Comparison of ENCODE assay signal across 8 cellular contexts in genomic region chr14:89720741-89721315, GRCh38.
DNase-seq lines count a peak whose midpoint lies in the region; ATAC-seq and TF ChIP-seq lines count a peak whose summit lies in the region.

No MANE protein-coding gene starts in this region.

- no peaks in the 10 kb centered on the region for H3K27me3 ChIP-seq in lower lobe of right lung (ENCODE audit: low read depth)

- DNase-seq in RPMI8226: peak; percentile 60
- DNase-seq in activated gamma-delta T cell treated with anti-CD3 and anti-CD28 coated beads, Interleukin-2, amount 50 U/mL, for 16 hours (ENCODE audit: low read depth): peak; percentile 61
- DNase-seq in lower lobe of right lung: peak; percentile 65
- DNase-seq in substantia nigra (lab: John Stamatoyannopoulos, UW): peak in 24 of 49 donors; percentile 1 to 53 (median 14)
- no peak for DNase-seq in NCI-H1436 (lab: John Stamatoyannopoulos, UW)
- no peak for DNase-seq in RKO (ENCODE audit: low spot score)

- no peaks in the 10 kb centered on the region for H3K36me3 ChIP-seq in lower lobe of right lung

- H3K9me3 ChIP-seq in lower lobe of right lung: no peaks in the 10 kb centered on the region

- TF ChIP-seq CTCF in lower lobe of right lung (IDR thresholded peaks at IDR 0.05): no peak

- ATAC-seq in GM18498 (IDR thresholded peaks at IDR 0.05; ENCODE audit: unreplicated experiment) (peak; percentile 79), HG02852 (IDR thresholded peaks at IDR 0.05; ENCODE audit: unreplicated experiment) (peak; percentile 68), lower lobe of right lung (peak; percentile 90 to 92)

- H3K4me1 ChIP-seq in lower lobe of right lung: peaks cover 33% of the 10 kb centered on the region

- no peak overlapping the region for H3K4me3 ChIP-seq in lower lobe of right lung

- intact Hi-C loops in lower lobe of right lung (cut with DNase I): no loop called here

- H3K27ac ChIP-seq in lower lobe of right lung: peak overlapping the region; percentile 47
- peak overlapping the region; percentile 28 for H3K27ac ChIP-seq in substantia nigra (ENCODE audit: low read depth, low read length, poor library complexity, severe bottlenecking)

Comparison
In these comparisons a context has a peak if more than half of its experiments do, and no peak if none do; other contexts are left out.
1. DNase-seq: peak in RPMI8226 (single experiment), activated gamma-delta T cell treated with anti-CD3 and anti-CD28 coated beads, Interleukin-2, amount 50 U/mL, for 16 hours (single experiment) and lower lobe of right lung (single experiment); none in NCI-H1436 (single experiment) and RKO (single experiment).
2. Peak in every context shown above with its lines, with median percentiles within 50 percentile points of each other: ATAC-seq.